In genomic region chr1:208467401-208467800, GRCh38 we compare ENCODE assay signal across 3 cellular contexts.
"Had no signal": no experiment of that assay in that cellular context is flagged by ENCODE, and none has a peak within 500 bp of the region (broad histone marks: within the 10 kb centered on the region; RNA-seq: fewer than 3 reads in every experiment).

No MANE protein-coding gene starts in this region.

- DNase-seq: GDM1, GF-D8 had no signal

- ATAC-seq: GM12878 had no signal

- H3K4me3 ChIP-seq: GM12878 had no signal
